Comparison of ENCODE assay signal across 7 cellular contexts in the genomic region with DNA sequence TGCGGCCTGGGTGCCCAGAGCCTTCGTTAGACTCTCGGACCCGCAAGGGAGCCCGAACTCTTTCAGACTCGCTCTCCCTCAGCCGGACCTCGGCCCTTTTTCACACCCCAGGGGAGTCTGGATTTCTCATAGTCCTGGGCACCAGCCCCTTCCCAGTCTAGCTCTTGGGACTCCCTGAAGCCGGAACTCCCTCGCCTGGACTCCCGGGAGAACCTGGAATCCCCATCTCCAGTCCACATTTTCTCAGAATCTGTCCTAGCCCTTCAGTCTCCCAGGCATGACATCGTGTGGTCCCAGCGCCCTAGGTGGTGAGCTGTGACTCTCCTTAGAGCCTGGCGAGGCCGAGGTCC. TPM values are rescaled to one million over a fixed set of nuclear protein-coding genes. Genes with fewer than 3 reads are reported as not detected.
A peak's percentile ranks its signal among the peaks of the same experiment; 100 is the strongest.
DNase-seq lines count a peak whose midpoint lies in the region; TF ChIP-seq lines count a peak whose summit lies in the region.

No MANE protein-coding gene starts in this region.

- no peak overlapping the region for H2BK5ac ChIP-seq in H9 (ENCODE audit: insufficient read length, low read length)

- no peak overlapping the region for H2AK5ac ChIP-seq in H9 (ENCODE audit: insufficient read length, low read length)

- H3K27ac Mint-ChIP-seq in H9 = 0 out of 7 replicates have a peak overlapping the region, but pooled peaks of 1 of the 3 experiments have one; percentile 12

- no peak overlapping the region for H3K9ac ChIP-seq in H9 (ENCODE audit: extremely low read depth, insufficient read length, low read length)
- H3K9ac ChIP-seq in skeletal muscle satellite cell (ENCODE audit: low read depth, low read length) = peak overlapping the region; percentile 82

- no peaks in the 10 kb centered on the region for H4K20me1 ChIP-seq in H9 (ENCODE audit: control insufficient read depth, insufficient read depth, insufficient read length)

- peak overlapping the region; percentile 57 to 79 (median 70) for H3K4me3 ChIP-seq in Peyer's patch
- peak overlapping the region; percentile 87 to 96 for H3K4me3 ChIP-seq in foreskin fibroblast (ENCODE audit: low read depth in 1 of 2, low read length in 2 of 2)
- H3K4me3 ChIP-seq in skeletal muscle satellite cell (ENCODE audit: low read length) = peak overlapping the region; percentile 96

- H3K36me3 Mint-ChIP-seq in H9 (ENCODE audit: insufficient read depth in 1 of 3, low read depth in 3 of 3) = peaks cover 0 to 5% (median 3%) of the 10 kb centered on the region in 3 experiments; a peak in 4 of 7 replicates

- H3K9me3 ChIP-seq in H9 (ENCODE audit: control insufficient read depth, low read depth, low read length) = no peaks in the 10 kb centered on the region
- no peaks in the 10 kb centered on the region for H3K9me3 ChIP-seq in Peyer's patch
- H3K9me3 ChIP-seq in skeletal muscle satellite cell (replicated peaks; ENCODE audit: low read length) = no peaks in the 10 kb centered on the region

- H3K23me2 ChIP-seq in H9 (ENCODE audit: insufficient read length, low read depth, low read length, poor library complexity, severe bottlenecking) = peaks cover 16% of the 10 kb centered on the region

- H3K4me1 Mint-ChIP-seq in H9 = peaks cover 13 to 14% of the 10 kb centered on the region in 2 experiments

- H2BK15ac ChIP-seq in H9 (ENCODE audit: low read depth, low read length) = no peak overlapping the region

- no peak overlapping the region for H2AFZ ChIP-seq in H9 (ENCODE audit: low read length)

- H3K79me2 ChIP-seq in H9 (ENCODE audit: insufficient read depth, low read length) = no peaks in the 10 kb centered on the region

- H4K91ac ChIP-seq in H9 (ENCODE audit: insufficient read length, low read depth, low read length) = no peak overlapping the region

- H3K18ac ChIP-seq in H9 (ENCODE audit: insufficient read length, low read depth, low read length) = no peak overlapping the region

- H2BK20ac ChIP-seq in H9 (ENCODE audit: low read depth, low read length, poor library complexity, severe bottlenecking) = no peak overlapping the region

- H3K36me3 ChIP-seq in Peyer's patch (peaks cover 0 to 8% (median 0%) of the 10 kb centered on the region in 3 donors), skeletal muscle satellite cell (ENCODE audit: insufficient read depth, low read length) (peaks cover 7% of the 10 kb centered on the region)

- no peak overlapping the region for H2BK120ac ChIP-seq in H9 (ENCODE audit: low read depth, low read length, poor library complexity, severe bottlenecking)

- H2BK12ac ChIP-seq in H9 (ENCODE audit: insufficient read length, low read depth, low read length) = no peak overlapping the region

- DNase-seq in H9 (no peak), Peyer's patch (no peak), foreskin fibroblast (no peak), DMS 273 (lab: John Stamatoyannopoulos, UW; ENCODE audit: unreplicated experiment) (no peak), GM10266 (ENCODE audit: extremely low spot score) (no peak)
- DNase-seq in stimulated activated CD4-positive, alpha-beta T cell treated with anti-CD3 and anti-CD28 coated beads, Interleukin-4, amount 100 ng/mL, for 1 hour = no peak

- no peak for TF ChIP-seq POLR2A in Peyer's patch (IDR thresholded peaks at IDR 0.05)

- WGBS in H9 (ENCODE audit: extremely low coverage, insufficient read length, low lambda C conversion rate) = no CpG with 5 or more reads among the region's 15 CpGs

- no peak overlapping the region; the same call in 1 of the 2 replicates for H3K14ac ChIP-seq in H9 (ENCODE audit: insufficient read depth, low read length)

- H3K79me1 ChIP-seq in H9 (ENCODE audit: insufficient read depth, low read depth, low read length, poor library complexity, severe bottlenecking) = no peaks in the 10 kb centered on the region

- H3K4ac ChIP-seq in H9 (ENCODE audit: low read depth, low read length) = no peak overlapping the region

- H3K27ac ChIP-seq in H9 (ENCODE audit: insufficient read length, low read depth, low read length) = no peak overlapping the region
- H3K27ac ChIP-seq in Peyer's patch = peak overlapping the region; percentile 11 to 96 (median 81)

- no peak overlapping the region for H3T11ph ChIP-seq in H9 (ENCODE audit: low read length)

- peak overlapping the region; percentile 67 for H3K4me2 ChIP-seq in H9 (ENCODE audit: insufficient read depth, insufficient read length, low read length)
- peak overlapping the region; percentile 98 for H3K4me2 ChIP-seq in skeletal muscle satellite cell (ENCODE audit: low read length)

- H4K8ac ChIP-seq in H9 (replicated peaks; ENCODE audit: insufficient read length, low read depth, low read length) = no peak overlapping the region

- TF ChIP-seq CTCF in H9 (conservative IDR thresholded peaks at IDR 0.05) (no peak), Peyer's patch (IDR thresholded peaks at IDR 0.05) (no peak), foreskin fibroblast (IDR thresholded peaks at IDR 0.05; ENCODE audit: low read depth, low read length) (no peak), GM10266 (IDR thresholded peaks at IDR 0.05; ENCODE audit: control insufficient read depth, insufficient read depth, low read depth, missing control alignments) (no peak)

- H3K4me3 Mint-ChIP-seq in H9 = peak overlapping the region; percentile 78 to 89

- peaks cover 57% of the 10 kb centered on the region for H3K27me3 Mint-ChIP-seq in H9 (ENCODE audit: low read depth)

- H3K56ac ChIP-seq in H9 (ENCODE audit: insufficient read length, low read depth, low read length) = no peak overlapping the region

- no peaks in the 10 kb centered on the region for H3K9me3 Mint-ChIP-seq in H9

- peaks cover 6% of the 10 kb centered on the region; the same call in 1 of the 2 replicates for H3K27me3 ChIP-seq in H9 (ENCODE audit: insufficient read depth, low read length)
- no peaks in the 10 kb centered on the region for H3K27me3 ChIP-seq in Peyer's patch
- H3K27me3 ChIP-seq in skeletal muscle satellite cell (ENCODE audit: control insufficient read depth, insufficient read depth, low read length) = no peaks in the 10 kb centered on the region

- H3K4me1 ChIP-seq in H9 (ENCODE audit: insufficient read depth, low read length) (no peaks in the 10 kb centered on the region), Peyer's patch (peaks cover 0 to 16% (median 3%) of the 10 kb centered on the region in 4 donors), skeletal muscle satellite cell (ENCODE audit: control insufficient read depth, insufficient read depth, low read length) (peaks cover 11% of the 10 kb centered on the region)

- no peak overlapping the region for H4K5ac ChIP-seq in H9 (ENCODE audit: insufficient read length, low read depth, low read length)

- H3K23ac ChIP-seq in H9 (ENCODE audit: insufficient read length, low read depth, low read length) = no peak overlapping the region

RNA-seq across cellular contexts. Expression of a gene that starts 0.6 kb away (rescaled TPM):
- total RNA-seq in H9 (2021) (1.9 and 2.6 TPM in 2 replicates), Peyer's patch (10 to 100 TPM in 3 of 4 donors, 1 to 10 TPM in 1; 5.8 to 50.8 (median 40.2) TPM)
- 15.7 and 18.1 TPM in 2 replicates for total RNA-seq in skeletal muscle satellite cell (2012; rRNA removed)

RNA-seq across cellular contexts. Expression of a gene that starts 26.4 kb away (rescaled TPM):
- total RNA-seq in H9 (2021) = 3.4 and 3.6 TPM in 2 replicates
- total RNA-seq in Peyer's patch = 1 to 10 TPM; 3.7 to 8.7 (median 4.7) TPM
- 3.8 and 4.4 TPM in 2 replicates for total RNA-seq in skeletal muscle satellite cell (2012; rRNA removed)

RNA-seq across cellular contexts. Expression of a gene that starts 32.7 kb away (rescaled TPM):
- total RNA-seq in H9 (2021) (3.7 and 3.9 TPM in 2 replicates), Peyer's patch (1 to 10 TPM; 1.7 to 9.9 (median 7.3) TPM)
- total RNA-seq in skeletal muscle satellite cell (2012; rRNA removed) = 37.5 and 58.1 TPM in 2 replicates
